Comparison of ENCODE assay signal across 12 cellular contexts in genomic region chr1:87132664-87133000, GRCh38.
DNase-seq lines count a peak whose midpoint lies in the region; TF ChIP-seq lines count a peak whose summit lies in the region.
"Had no signal": no experiment of that assay in that cellular context is flagged by ENCODE, and none has a peak within 500 bp of the region (broad histone marks: within the 10 kb centered on the region; RNA-seq: fewer than 3 reads in every experiment).

No MANE protein-coding gene starts in this region.

- H3K9me3 ChIP-seq in OCI-LY1 (ENCODE audit: low read length) = no peaks in the 10 kb centered on the region
- H3K9me3 ChIP-seq in endodermal cell (ENCODE audit: control insufficient read depth, low read length) = no peaks in the 10 kb centered on the region
- H3K9me3 ChIP-seq in osteoblast (ENCODE audit: low read depth, low read length) = no peaks in the 10 kb centered on the region
- H3K9me3 ChIP-seq: Caco-2 had no signal

- H3F3A ChIP-seq in OCI-LY1 (ENCODE audit: insufficient read depth, low read length) = no peaks in the 10 kb centered on the region

- H3K4me1 Mint-ChIP-seq in endodermal cell (peaks cover 40% of the 10 kb centered on the region), HFFc6 (ENCODE audit: low read depth) (peaks cover 17% of the 10 kb centered on the region)

- H3K9ac ChIP-seq in OCI-LY1 (ENCODE audit: low read length) (no peak overlapping the region), endodermal cell (ENCODE audit: extremely low read depth, low read length, poor library complexity, severe bottlenecking) (no peak overlapping the region)

- H3K4me1 ChIP-seq in OCI-LY1 (ENCODE audit: insufficient read depth, low read length, severe bottlenecking) (peaks cover 10% of the 10 kb centered on the region), endodermal cell (ENCODE audit: control insufficient read depth, insufficient read depth, low read length) (peaks cover 9% of the 10 kb centered on the region), osteoblast (ENCODE audit: insufficient read depth, low read length) (peaks cover 3% of the 10 kb centered on the region)
- H3K4me1 ChIP-seq: Caco-2 had no signal

- no peak for TF ChIP-seq POLR2A in lower leg skin (IDR thresholded peaks at IDR 0.05)

- H3K4me3 ChIP-seq in OCI-LY1 (ENCODE audit: low read depth, low read length, poor library complexity, severe bottlenecking) (no peak overlapping the region), endodermal cell (ENCODE audit: low read length) (no peak overlapping the region), osteoblast (ENCODE audit: insufficient read depth, low read length) (no peak overlapping the region), lower leg skin (ENCODE audit: low read depth, poor library complexity, severe bottlenecking) (no peak overlapping the region)

- H3K36me3 ChIP-seq in OCI-LY1 (ENCODE audit: insufficient read depth, low read length) (no peaks in the 10 kb centered on the region), endodermal cell (ENCODE audit: control insufficient read depth, insufficient read depth, low read length) (no peaks in the 10 kb centered on the region), osteoblast (ENCODE audit: insufficient read depth, low read length) (no peaks in the 10 kb centered on the region)

- H3K27me3 Mint-ChIP-seq in endodermal cell (ENCODE audit: insufficient read depth) (peaks cover 88% of the 10 kb centered on the region), HFFc6 (ENCODE audit: insufficient read depth) (peaks cover 20% of the 10 kb centered on the region)

- H3K4me2 ChIP-seq in OCI-LY1 (ENCODE audit: low read length) = peak overlapping the region; percentile 76
- H3K4me2 ChIP-seq in osteoblast (ENCODE audit: insufficient read depth, low read length) = peak overlapping the region; percentile 89

- H3K9me2 ChIP-seq in OCI-LY1 (ENCODE audit: low read depth, low read length) = no peaks in the 10 kb centered on the region

- TF ChIP-seq CTCF in OCI-LY1 (IDR thresholded peaks at IDR 0.05; ENCODE audit: low read length) (no peak), endodermal cell (conservative IDR thresholded peaks at IDR 0.05) (no peak), osteoblast (IDR thresholded peaks at IDR 0.05; ENCODE audit: extremely low read depth, low read depth, low read length) (no peak), lower leg skin (IDR thresholded peaks at IDR 0.05) (no peak), HFFc6 (IDR thresholded peaks at IDR 0.05) (no peak)

- no peaks in the 10 kb centered on the region for H4K20me1 ChIP-seq in OCI-LY1 (ENCODE audit: insufficient read depth, low read length)
- no peaks in the 10 kb centered on the region for H4K20me1 ChIP-seq in osteoblast (ENCODE audit: insufficient read depth, low read length)

- no peaks in the 10 kb centered on the region for H3K36me3 Mint-ChIP-seq in endodermal cell (ENCODE audit: low read depth)
- no peaks in the 10 kb centered on the region for H3K36me3 Mint-ChIP-seq in HFFc6 (ENCODE audit: low read depth)

- no peak overlapping the region for H3K27ac ChIP-seq in OCI-LY1 (ENCODE audit: low read depth, low read length, poor library complexity, severe bottlenecking)
- H3K27ac ChIP-seq in endodermal cell (ENCODE audit: low read depth, low read length) = no peak overlapping the region
- no peak overlapping the region for H3K27ac ChIP-seq in osteoblast (ENCODE audit: low read depth, low read length)

- H3K27ac Mint-ChIP-seq in endodermal cell (no peak overlapping the region), HFFc6 (no peak overlapping the region)

- no peaks in the 10 kb centered on the region for H3K9me3 Mint-ChIP-seq in endodermal cell
- no peaks in the 10 kb centered on the region for H3K9me3 Mint-ChIP-seq in HFFc6

- DNase-seq in CD1c-positive myeloid dendritic cell (ENCODE audit: extremely low spot score) (peak; percentile 38), endodermal cell (no peak), osteoblast (ENCODE audit: insufficient read length, low spot score, missing footprints) (peak; percentile 52), lower leg skin (ENCODE audit: low spot score in 2 of 2) (no peak), HFFc6 (no peak), GM03348 (ENCODE audit: low spot score) (no peak)
- DNase-seq in stimulated activated naive CD4-positive, alpha-beta T cell treated with Interleukin-2 at 50 U/mL for 16 hours (lab: John Stamatoyannopoulos, UW) = no peak
- DNase-seq: activated effector memory CD4-positive, alpha-beta T cell treated with Interleukin-2 at 50 U/mL for 16 hours; Caco-2; NCI-H1048; T1000 had no signal

- intact Hi-C loops in lower leg skin (cut with DNase I; ENCODE audit: low total_unique reads) = no loop called here

- H3K27me3 ChIP-seq in OCI-LY1 (ENCODE audit: insufficient read depth, low read length) (no peaks in the 10 kb centered on the region; the same call in 1 of the 2 replicates), endodermal cell (ENCODE audit: control insufficient read depth, insufficient read depth, low read length, poor library complexity, severe bottlenecking) (peaks cover 70% of the 10 kb centered on the region), osteoblast (ENCODE audit: insufficient read depth, low read length) (no peaks in the 10 kb centered on the region)

- H2AFZ ChIP-seq in OCI-LY1 (ENCODE audit: low read length) (no peak overlapping the region), osteoblast (ENCODE audit: low read length) (no peak overlapping the region)

- H3K79me2 ChIP-seq in OCI-LY1 (ENCODE audit: insufficient read depth, low read length) (no peaks in the 10 kb centered on the region), osteoblast (ENCODE audit: insufficient read depth, low read length) (no peaks in the 10 kb centered on the region)

- WGBS in endodermal cell (ENCODE audit: insufficient coverage in 1 of 2, insufficient read length in 1 of 2), 2 experiments = 93 to 98% methylated on average over 13 to 14 of the region's 14 CpGs
- 88 to 89% methylated on average over 14 of the region's 14 CpGs for WGBS in lower leg skin, 2 donors

- H3K4me3 Mint-ChIP-seq in endodermal cell (peak overlapping the region; percentile 61), HFFc6 (no peak overlapping the region)

Comparison
In these comparisons a context has a peak if more than half of its experiments do, and no peak if none do; other contexts are left out.
1. DNase-seq: peak in CD1c-positive myeloid dendritic cell (single experiment) and osteoblast (single experiment); none in endodermal cell (single experiment), stimulated activated naive CD4-positive, alpha-beta T cell treated with Interleukin-2 at 50 U/mL for 16 hours (single experiment), lower leg skin (0 of 2), HFFc6 (single experiment) and GM03348 (single experiment).